24 cellular contexts compared by ENCODE assay signal in genomic region chr1:145792484-145792883, GRCh38.
"Had no signal": no experiment of that assay in that cellular context is flagged by ENCODE, and none has a peak within 500 bp of the region (broad histone marks: within the 10 kb centered on the region; RNA-seq: fewer than 3 reads in every experiment).

No MANE protein-coding gene starts in this region.

- H3K4me3 Mint-ChIP-seq: IgD-negative memory B cell had no signal

- DNase-seq: Kasumi-1, MM.1S, NCI-H1092 treated with DMSO at 0.1 percent for 48 hours, NCI-H1436, NCI-H187, NCI-H2029, NCI-H2081 treated with DMSO at 0.1 percent for 48 hours, NCI-H2171, NCI-H226, NCI-H446, NCI-H510A, NCI-H524 treated with DMSO at 0.1 percent for 48 hours, NCI-H69, NCI-H774, PC-3, SHP77 treated with DMSO at 0.1 percent for 48 hours had no signal

- H3K4me3 ChIP-seq: K562, SJSA1, SK-N-MC had no signal

- H3K4me1 ChIP-seq: SJSA1 had no signal

- H3K9ac ChIP-seq: KMS-11 had no signal

- H3K27me3 Mint-ChIP-seq: IgD-negative memory B cell had no signal

- H3K4me2 ChIP-seq: KMS-11 had no signal

- ATAC-seq: K562, Panc1, PC-3 had no signal

- H3K27me3 ChIP-seq: SJSA1 had no signal

- H3K27ac ChIP-seq: HL-60, KMS-11, RWPE1, SJSA1, SK-N-MC had no signal
